Comparison of ENCODE assay signal across 21 cellular contexts in the genomic region with DNA sequence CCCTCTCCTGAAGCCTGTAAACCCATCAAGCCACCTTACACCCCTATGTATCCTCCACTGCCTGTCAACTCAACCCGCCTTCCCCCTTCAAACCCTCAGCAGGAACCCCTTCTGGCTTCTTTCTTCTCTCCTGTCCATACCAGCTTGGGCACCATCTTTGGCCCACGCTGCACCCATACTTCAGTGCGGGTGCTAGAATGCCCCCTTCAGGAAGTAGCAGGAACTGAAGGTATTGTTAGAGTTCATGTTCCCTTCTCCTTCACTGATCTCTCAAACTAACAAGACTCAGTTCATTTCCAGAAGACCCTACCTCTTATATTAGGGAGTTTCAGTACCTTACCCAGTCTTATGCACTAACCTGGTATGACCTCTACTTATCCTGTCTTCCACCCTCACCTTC. TPM values are rescaled to one million over a fixed set of nuclear protein-coding genes. Genes with fewer than 3 reads are reported as not detected.
A peak's percentile ranks its signal among the peaks of the same experiment; 100 is the strongest.
DNase-seq lines count a peak whose midpoint lies in the region; ATAC-seq and TF ChIP-seq lines count a peak whose summit lies in the region.
"Had no signal": no experiment of that assay in that cellular context is flagged by ENCODE, and none has a peak within 500 bp of the region (broad histone marks: within the 10 kb centered on the region; RNA-seq: fewer than 3 reads in every experiment).

No MANE protein-coding gene starts in this region.

- TF ChIP-seq CTCF in GM10266 (IDR thresholded peaks at IDR 0.05; ENCODE audit: control insufficient read depth, insufficient read depth, low read depth, missing control alignments) (peak; percentile 13), GM23338 (conservative IDR thresholded peaks at IDR 0.05; ENCODE audit: low read depth in 2 of 2) (peak; percentile 41 to 44), PC-3 (conservative IDR thresholded peaks at IDR 0.05; ENCODE audit: low read depth, low read length) (peak; percentile 32)

- H3F3A ChIP-seq in GM23338 (replicated peaks; ENCODE audit: low read depth) (no peaks in the 10 kb centered on the region), PC-3 (ENCODE audit: low read length, unreplicated experiment) (no peaks in the 10 kb centered on the region)

- H3K4me1 ChIP-seq in GM23338 (ENCODE audit: insufficient read depth), result no peaks in the 10 kb centered on the region
- peaks cover 8% of the 10 kb centered on the region; the same call in 1 of the 2 replicates for H3K4me1 ChIP-seq in PC-3 (ENCODE audit: insufficient read depth, low read length)
- H3K4me1 ChIP-seq in effector memory CD4-positive, alpha-beta T cell (ENCODE audit: control insufficient read depth, insufficient read depth, low read length, poor library complexity, severe bottlenecking), result no peaks in the 10 kb centered on the region
- H3K4me1 ChIP-seq: BLaER1 had no signal

- H4K20me1 ChIP-seq in GM23338 (replicated peaks; ENCODE audit: insufficient read depth) (no peaks in the 10 kb centered on the region), PC-3 (ENCODE audit: low read length) (no peaks in the 10 kb centered on the region)
- H4K20me1 ChIP-seq: BLaER1 had no signal

- H3K27ac Mint-ChIP-seq in GM23338, result no peak overlapping the region
- H3K27ac Mint-ChIP-seq in stimulated activated memory B cell treated with anti-CD40 and anti-IgM and Interleukin-4, amounts not matched to agents 10 μg/mL and 1 μg/mL and 100 μg/mL, for 72 hours, result peak overlapping the region; percentile 79
- H3K27ac Mint-ChIP-seq: CD8-positive, alpha-beta T cell had no signal

- H3K36me3 ChIP-seq in GM23338 (ENCODE audit: insufficient read depth) (no peaks in the 10 kb centered on the region), PC-3 (ENCODE audit: low read depth, low read length) (no peaks in the 10 kb centered on the region)
- H3K36me3 ChIP-seq in effector memory CD4-positive, alpha-beta T cell (ENCODE audit: control insufficient read depth, insufficient read depth, low read length), result no peaks in the 10 kb centered on the region
- H3K36me3 ChIP-seq: BLaER1 had no signal

- H3K4me3 ChIP-seq in GM23338 (no peak overlapping the region), PC-3 (ENCODE audit: low read length) (no peak overlapping the region)
- H3K4me3 ChIP-seq in effector memory CD4-positive, alpha-beta T cell (ENCODE audit: insufficient read depth, low read depth, low read length, poor library complexity, severe bottlenecking), result no peak overlapping the region
- H3K4me3 ChIP-seq: A549, BLaER1, SK-N-MC had no signal

- peaks cover 2% of the 10 kb centered on the region for H3K27me3 Mint-ChIP-seq in GM23338 (ENCODE audit: insufficient read depth, low read depth, poor library complexity)
- peaks cover 11% of the 10 kb centered on the region for H3K27me3 Mint-ChIP-seq in stimulated activated memory B cell treated with anti-CD40 and anti-IgM and Interleukin-4, amounts not matched to agents 10 μg/mL and 1 μg/mL and 100 μg/mL, for 72 hours

- intact Hi-C loops in PC-3 (cut with micrococcal nuclease), result no loop called here

- H3K9me3 ChIP-seq in PC-3 (ENCODE audit: low read length), result no peaks in the 10 kb centered on the region
- H3K9me3 ChIP-seq in effector memory CD4-positive, alpha-beta T cell (ENCODE audit: control insufficient read depth, low read length), result no peaks in the 10 kb centered on the region
- H3K9me3 ChIP-seq: A549, BLaER1 had no signal

- ATAC-seq in GM23338 (no peak), PC-3 (no peak), HG02642 (IDR thresholded peaks at IDR 0.05; ENCODE audit: poor library complexity, unreplicated experiment) (no peak)
- ATAC-seq in stimulated activated memory B cell treated with anti-CD40 and anti-IgM and Interleukin-4, amounts not matched to agents 10 μg/mL and 1 μg/mL and 100 μg/mL, for 72 hours, result no peak
- ATAC-seq: A549; CD8-positive, alpha-beta T cell; HepG2; Panc1 had no signal

- peaks cover 3% of the 10 kb centered on the region; the same call in 1 of the 3 replicates for H3K4me1 Mint-ChIP-seq in GM23338
- peaks cover 29% of the 10 kb centered on the region for H3K4me1 Mint-ChIP-seq in stimulated activated memory B cell treated with anti-CD40 and anti-IgM and Interleukin-4, amounts not matched to agents 10 μg/mL and 1 μg/mL and 100 μg/mL, for 72 hours

- H2AFZ ChIP-seq in GM23338 (no peak overlapping the region), PC-3 (ENCODE audit: low read length) (no peak overlapping the region)

- no peak overlapping the region for H3K9ac ChIP-seq in PC-3 (ENCODE audit: low read length)
- H3K9ac ChIP-seq: BLaER1 had no signal

- H3K27ac ChIP-seq in GM23338 (ENCODE audit: low read depth), result no peak overlapping the region
- H3K27ac ChIP-seq in PC-3 (ENCODE audit: low read length), result no peak overlapping the region
- no peak overlapping the region for H3K27ac ChIP-seq in effector memory CD4-positive, alpha-beta T cell (ENCODE audit: insufficient read depth, low read length, poor library complexity, severe bottlenecking)
- H3K27ac ChIP-seq: A549, BLaER1, SK-N-MC had no signal

- H3K79me2 ChIP-seq in GM23338 (replicated peaks; ENCODE audit: insufficient read depth), result no peaks in the 10 kb centered on the region
- no peaks in the 10 kb centered on the region for H3K79me2 ChIP-seq in PC-3 (ENCODE audit: low read length)

- H3K4me2 ChIP-seq in GM23338 (no peak overlapping the region), PC-3 (ENCODE audit: low read length) (no peak overlapping the region)
- H3K4me2 ChIP-seq: A549, BLaER1 had no signal

- POLR2A ChIA-PET in PC-3 (lab: Charles Lee; ENCODE audit: unreplicated experiment), result no interaction called here

- peaks cover 10% of the 10 kb centered on the region; the same call in 1 of the 2 replicates for H3K9me2 ChIP-seq in GM23338 (ENCODE audit: insufficient read depth)
- H3K9me2 ChIP-seq in PC-3 (replicated peaks; ENCODE audit: low read length), result no peaks in the 10 kb centered on the region; the same call in 1 of the 2 replicates

- H3K4me3 Mint-ChIP-seq in GM23338, result no peak overlapping the region
- H3K4me3 Mint-ChIP-seq in stimulated activated memory B cell treated with anti-CD40 and anti-IgM and Interleukin-4, amounts not matched to agents 10 μg/mL and 1 μg/mL and 100 μg/mL, for 72 hours, result no peak overlapping the region
- H3K4me3 Mint-ChIP-seq: CD8-positive, alpha-beta T cell had no signal

- H3K27me3 ChIP-seq in GM23338 (ENCODE audit: insufficient read depth), result no peaks in the 10 kb centered on the region
- H3K27me3 ChIP-seq in PC-3 (ENCODE audit: low read length), result no peaks in the 10 kb centered on the region
- H3K27me3 ChIP-seq in effector memory CD4-positive, alpha-beta T cell (replicated peaks; ENCODE audit: control insufficient read depth, insufficient read depth, low read length, poor library complexity, severe bottlenecking), result no peaks in the 10 kb centered on the region
- H3K27me3 ChIP-seq: BLaER1 had no signal

- peaks cover 3% of the 10 kb centered on the region; the same call in 2 of the 3 replicates for H3K36me3 Mint-ChIP-seq in GM23338 (ENCODE audit: low read depth)
- no peaks in the 10 kb centered on the region for H3K36me3 Mint-ChIP-seq in stimulated activated memory B cell treated with anti-CD40 and anti-IgM and Interleukin-4, amounts not matched to agents 10 μg/mL and 1 μg/mL and 100 μg/mL, for 72 hours
- H3K36me3 Mint-ChIP-seq: CD8-positive, alpha-beta T cell had no signal

- peaks cover 4% of the 10 kb centered on the region for H3K9me3 Mint-ChIP-seq in GM23338
- H3K9me3 Mint-ChIP-seq in stimulated activated memory B cell treated with anti-CD40 and anti-IgM and Interleukin-4, amounts not matched to agents 10 μg/mL and 1 μg/mL and 100 μg/mL, for 72 hours, result peaks cover 5% of the 10 kb centered on the region
- H3K9me3 Mint-ChIP-seq: CD8-positive, alpha-beta T cell had no signal

- no TSS peak for BruUV-seq in PC-3 (replicated peaks; lab: Mats Ljungman, UMichigan)

- DNase-seq in GM10266 (ENCODE audit: extremely low spot score) (no peak), GM23338 (ENCODE audit: low spot score) (no peak), PC-3 (no peak), DMS114 treated with DMSO at 0.1 percent for 48 hours (lab: John Stamatoyannopoulos, UW; ENCODE audit: unreplicated experiment) (no peak)
- no peak for DNase-seq in effector memory CD4-positive, alpha-beta T cell
- DNase-seq: Calu3; CD8-positive, alpha-beta T cell; DMS53; KG1; NCI-H1436 treated with DMSO at 0.1 percent for 48 hours; NCI-H2029; NCI-H345; NCI-H524 treated with DMSO at 0.1 percent for 48 hours had no signal

- CTCF ChIA-PET in PC-3 (lab: Charles Lee), result no interaction called here

RNA-seq across cellular contexts. Expression of a gene that starts 1.5 kb away (rescaled TPM):
- total RNA-seq in GM23338 (2014; rRNA removed; shearing (Covaris generic)), result not detected in 2 replicates
- polyA plus RNA-seq in GM23338 (2016; fragmentation: Nextera tagmentation; extraction: Ambion mirVana), result not detected in 2 replicates
- not detected in 2 replicates for total RNA-seq in PC-3 (2014; rRNA removed)
- total RNA-seq: Calu3; CD8-positive, alpha-beta T cell; H1; HepG2 had no signal
- polyA plus RNA-seq: H1, HepG2 had no signal
